In genomic region chr12:6867407-6868210, GRCh38 we compare ENCODE assay signal across 8 cellular contexts. TPM values are rescaled to one million over a fixed set of nuclear protein-coding genes. Genes with fewer than 3 reads are reported as not detected.
A peak's percentile ranks its signal among the peaks of the same experiment; 100 is the strongest.
DNase-seq lines count a peak whose midpoint lies in the region; ATAC-seq and TF ChIP-seq lines count a peak whose summit lies in the region.

Gene TPI1 (plus strand): TSS chr12:6867531. CDS start chr12:6867567, 36 bp downstream.

- 0% methylated on average over 5 of the region's 87 CpGs for WGBS in suprapubic skin

- peaks cover 40% of the 10 kb centered on the region for H3K4me1 ChIP-seq in KMS-11 (ENCODE audit: low read depth, poor library complexity, severe bottlenecking)
- H3K4me1 ChIP-seq in suprapubic skin = peaks cover 52% of the 10 kb centered on the region

- peak within 1 kb of the TSS; percentile 88 for H3K4me2 ChIP-seq in KMS-11

- peak; percentile 83 to 95 for TF ChIP-seq POLR2A in suprapubic skin (IDR thresholded peaks at IDR 0.05)

- TF ChIP-seq CTCF in KMS-11 (conservative IDR thresholded peaks at IDR 0.05; ENCODE audit: low read depth, low read length) (no peak), suprapubic skin (IDR thresholded peaks at IDR 0.05) (no peak)

- H3K9me3 ChIP-seq in suprapubic skin = no peaks in the 10 kb centered on the region

- peak; percentile 55 for ATAC-seq in GM21529 (IDR thresholded peaks at IDR 0.05; ENCODE audit: unreplicated experiment)

- H3K36me3 ChIP-seq in KMS-11 (ENCODE audit: insufficient read depth) (no peaks in the 10 kb centered on the region; the same call in 1 of the 2 replicates), suprapubic skin (peaks cover 53% of the 10 kb centered on the region)

- H4K20me1 ChIP-seq in KMS-11 (ENCODE audit: insufficient read depth) = peaks cover 12% of the 10 kb centered on the region; the same call in 1 of the 2 replicates

- peak within 1 kb of the TSS; percentile 81 for H3K27ac ChIP-seq in KMS-11
- H3K27ac ChIP-seq in suprapubic skin = peak within 1 kb of the TSS; percentile 94

- H3K79me2 ChIP-seq in KMS-11 (ENCODE audit: insufficient read depth, low read depth) = peaks cover 25% of the 10 kb centered on the region

- H3K9ac ChIP-seq in KMS-11 = peak within 1 kb of the TSS; percentile 95

- TF ChIP-seq EP300 in suprapubic skin (IDR thresholded peaks at IDR 0.05) = no peak

- peak within 1 kb of the TSS; percentile 57 for H2AFZ ChIP-seq in KMS-11 (ENCODE audit: low read depth)

- H3K27me3 ChIP-seq in KMS-11 (ENCODE audit: insufficient read depth, low read depth) (no peaks in the 10 kb centered on the region), suprapubic skin (no peaks in the 10 kb centered on the region)

- H3K4me3 ChIP-seq in KMS-11 (IDR thresholded peaks at IDR 0.05; ENCODE audit: insufficient read depth, low read depth, low read length) (peak within 1 kb of the TSS; percentile 4), suprapubic skin (peak within 1 kb of the TSS; percentile 97)

- DNase-seq in DMS53 treated with DMSO at 0.1 percent for 48 hours (lab: John Stamatoyannopoulos, UW; ENCODE audit: unreplicated experiment) = peak; percentile 75
- DNase-seq in SK-MEL-5 (ENCODE audit: low read depth, low spot score) = peak; percentile 77
- peak; percentile 79 for DNase-seq in activated naive CD4-positive, alpha-beta T cell treated with anti-CD3 and anti-CD28 coated beads, Interleukin-2, amount 50 U/mL, for 16 hours
- peak; percentile 87 for DNase-seq in germinal center (ENCODE audit: low spot score)
- DNase-seq in nucleus accumbens (lab: John Stamatoyannopoulos, UW) = peak in 53 of 56 donors; percentile 33 to 88 (median 78)
- DNase-seq in suprapubic skin (ENCODE audit: low spot score in 2 of 2) = peak in 1 of 2 donors; percentile 95

- in situ Hi-C loops in SK-MEL-5 (cut with HindIII; ENCODE audit: low pct_unique_long_range_greater_than_20kb, low sequenced_read_pairs) = no loop called here

RNA-seq across cellular contexts. Expression of gene TPI1, which starts in this region (rescaled TPM):
- 1,835 and 2,004 TPM in 2 replicates for total RNA-seq in SK-MEL-5 (2014; rRNA removed; shearing (Covaris generic))
- polyA plus RNA-seq in SK-MEL-5 (2015; cell fraction: cytosol; rRNA removed) = 956 and 987 TPM in 2 replicates
- polyA plus RNA-seq in SK-MEL-5 (2015; cell fraction: nucleus; rRNA removed) = 314 and 367 TPM in 2 replicates
- 100 to 1,000 TPM; 185 to 498 (median 405) TPM for total RNA-seq in suprapubic skin
